9 cellular contexts compared by ENCODE assay signal in genomic region chr17:3890893-3891219, GRCh38. TPM values are rescaled to one million over a fixed set of nuclear protein-coding genes. Genes with fewer than 3 reads are reported as not detected.
DNase-seq lines count a peak whose midpoint lies in the region; ATAC-seq and TF ChIP-seq lines count a peak whose summit lies in the region.
"Had no signal": no experiment of that assay in that cellular context is flagged by ENCODE, and none has a peak within 500 bp of the region (broad histone marks: within the 10 kb centered on the region; RNA-seq: fewer than 3 reads in every experiment).

No MANE protein-coding gene starts in this region.

- no peaks in the 10 kb centered on the region for H3K9me3 Mint-ChIP-seq in activated CD8-positive, alpha-beta memory T cell treated with anti-CD3 and anti-CD28 coated beads, Interleukin-2, amount 10 ng/mL, durations not matched to agents 7 days and 5 days (ENCODE audit: low read depth)
- H3K9me3 Mint-ChIP-seq in T-cell (no peaks in the 10 kb centered on the region), glutamatergic neuron (ENCODE audit: unreplicated experiment) (peaks cover 7% of the 10 kb centered on the region)

- TF ChIP-seq POLR2A in suprapubic skin (IDR thresholded peaks at IDR 0.05), result no peak

- H3K4me3 ChIP-seq in suprapubic skin, result no peak overlapping the region
- H3K4me3 ChIP-seq: MG63 had no signal

- peak overlapping the region; percentile 73 for H3K4me3 Mint-ChIP-seq in activated CD8-positive, alpha-beta memory T cell treated with anti-CD3 and anti-CD28 coated beads, Interleukin-2, amount 10 ng/mL, durations not matched to agents 7 days and 5 days
- H3K4me3 Mint-ChIP-seq in T-cell, result peak overlapping the region in 2 of 3 donors; percentile 71 to 84
- H3K4me3 Mint-ChIP-seq in glutamatergic neuron (ENCODE audit: unreplicated experiment), result peak overlapping the region; percentile 90

- no peaks in the 10 kb centered on the region for H3K36me3 Mint-ChIP-seq in activated CD8-positive, alpha-beta memory T cell treated with anti-CD3 and anti-CD28 coated beads, Interleukin-2, amount 10 ng/mL, durations not matched to agents 7 days and 5 days
- H3K36me3 Mint-ChIP-seq in T-cell (no peaks in the 10 kb centered on the region), glutamatergic neuron (ENCODE audit: unreplicated experiment) (no peaks in the 10 kb centered on the region)

- H3K9me3 ChIP-seq in suprapubic skin, result no peaks in the 10 kb centered on the region
- H3K9me3 ChIP-seq: MG63 had no signal

- TF ChIP-seq CTCF in glutamatergic neuron (IDR thresholded peaks at IDR 0.05; ENCODE audit: partially characterized antibody, unreplicated experiment), result no peak
- TF ChIP-seq CTCF in suprapubic skin (IDR thresholded peaks at IDR 0.05), result no peak

- CTCF ChIA-PET in activated CD8-positive, alpha-beta memory T cell treated with anti-CD3 and anti-CD28 coated beads, Interleukin-2, amount 10 ng/mL, durations not matched to agents 7 days and 5 days (lab: Charles Lee), result interaction anchor here (1.2 to 1.8 kb wide), 2 partner anchors 10 to 23 kb away, joined by 4 read pairs; no protein-coding TSS in a partner anchor
- CTCF ChIA-PET in T-cell (lab: Charles Lee), result interaction anchor here in 1 of 2 donors (1.1 kb wide), 1 partner anchor 45 kb away, joined by 3 read pairs; the partner anchor contains the start of gene NCBP3

- H3K27ac ChIP-seq in suprapubic skin, result peak overlapping the region; percentile 91

- TF ChIP-seq EP300 in suprapubic skin (IDR thresholded peaks at IDR 0.05), result no peak

- ATAC-seq in activated CD8-positive, alpha-beta memory T cell treated with anti-CD3 and anti-CD28 coated beads, Interleukin-2, amount 10 ng/mL, durations not matched to agents 7 days and 5 days, result no peak
- ATAC-seq in T-cell (replicated peaks in 1 of 4), result no peak
- ATAC-seq in GM21381 (IDR thresholded peaks at IDR 0.05; ENCODE audit: unreplicated experiment), result no peak
- ATAC-seq in GM19035 (IDR thresholded peaks at IDR 0.05; ENCODE audit: unreplicated experiment), result no peak
- ATAC-seq in HG02759 (IDR thresholded peaks at IDR 0.05; ENCODE audit: unreplicated experiment), result no peak

- 44% methylated on average over 4 of the region's 4 CpGs for WGBS in suprapubic skin

- no peak for DNase-seq in activated CD8-positive, alpha-beta memory T cell treated with anti-CD3 and anti-CD28 coated beads, Interleukin-2, amount 10 ng/mL, durations not matched to agents 7 days and 5 days
- DNase-seq in activated CD8-positive, alpha-beta memory T cell treated with anti-CD3 and anti-CD28 coated beads, Interleukin-2, amount 50 U/mL, for 4 hours, result no peak
- DNase-seq in T-cell, result no peak
- DNase-seq in glutamatergic neuron, result no peak
- DNase-seq in suprapubic skin (ENCODE audit: low spot score in 2 of 2), result no peak

- peaks cover 38% of the 10 kb centered on the region for H3K4me1 Mint-ChIP-seq in activated CD8-positive, alpha-beta memory T cell treated with anti-CD3 and anti-CD28 coated beads, Interleukin-2, amount 10 ng/mL, durations not matched to agents 7 days and 5 days
- peaks cover 53 to 58% (median 54%) of the 10 kb centered on the region in 3 donors for H3K4me1 Mint-ChIP-seq in T-cell
- peaks cover 31% of the 10 kb centered on the region for H3K4me1 Mint-ChIP-seq in glutamatergic neuron (ENCODE audit: low read depth, unreplicated experiment)

- POLR2A ChIA-PET in T-cell (lab: Charles Lee), result no interaction called here

- H3K4me1 ChIP-seq in suprapubic skin, result peaks cover 96% of the 10 kb centered on the region

- no peak overlapping the region for H3K27ac Mint-ChIP-seq in activated CD8-positive, alpha-beta memory T cell treated with anti-CD3 and anti-CD28 coated beads, Interleukin-2, amount 10 ng/mL, durations not matched to agents 7 days and 5 days
- peak overlapping the region; percentile 71 to 84 for H3K27ac Mint-ChIP-seq in T-cell
- peak overlapping the region; percentile 64 for H3K27ac Mint-ChIP-seq in glutamatergic neuron (ENCODE audit: unreplicated experiment)

- no peaks in the 10 kb centered on the region for H3K27me3 ChIP-seq in suprapubic skin
- H3K27me3 ChIP-seq: MG63 had no signal

- no peaks in the 10 kb centered on the region for H3K36me3 ChIP-seq in suprapubic skin
- H3K36me3 ChIP-seq: MG63 had no signal

- H3K27me3 Mint-ChIP-seq in activated CD8-positive, alpha-beta memory T cell treated with anti-CD3 and anti-CD28 coated beads, Interleukin-2, amount 10 ng/mL, durations not matched to agents 7 days and 5 days, result peaks cover 7% of the 10 kb centered on the region
- H3K27me3 Mint-ChIP-seq in T-cell (no peaks in the 10 kb centered on the region), glutamatergic neuron (ENCODE audit: unreplicated experiment) (peaks cover 17% of the 10 kb centered on the region)

RNA-seq across cellular contexts. Expression of gene CAMKK1, which starts 2.0 kb away (rescaled TPM):
- total RNA-seq in activated CD8-positive, alpha-beta memory T cell treated with anti-CD3 and anti-CD28 coated beads, Interleukin-2, amount 10 ng/mL, durations not matched to agents 7 days and 5 days, result 1 to 10 TPM; 1.8 TPM
- total RNA-seq in T-cell (10 to 100 TPM in 1 of 5 donors, 1 to 10 TPM in 4; 5.3 to 11.0 (median 6.0) TPM), glutamatergic neuron (ENCODE audit: unreplicated experiment) (41.3 TPM), suprapubic skin (10 to 100 TPM; 10.8 to 17.3 (median 12.9) TPM)

RNA-seq across cellular contexts. Expression of gene P2RX1, which starts 25.4 kb away (rescaled TPM):
- total RNA-seq in activated CD8-positive, alpha-beta memory T cell treated with anti-CD3 and anti-CD28 coated beads, Interleukin-2, amount 10 ng/mL, durations not matched to agents 7 days and 5 days, result under 1 TPM; 0.58 to 0.61 TPM
- 1 to 10 TPM in 3 of 5 donors, under 1 TPM in 2; 0.95 to 3.3 (median 1.2) TPM for total RNA-seq in T-cell
- 2.1 TPM for total RNA-seq in glutamatergic neuron (ENCODE audit: unreplicated experiment)
- total RNA-seq in suprapubic skin, result 1 to 10 TPM in 2 of 4 donors, under 1 TPM in 2; 0.25 to 2.6 (median 1.2) TPM

RNA-seq across cellular contexts. Expression of gene NCBP3, which starts 44.8 kb away (rescaled TPM):
- total RNA-seq in activated CD8-positive, alpha-beta memory T cell treated with anti-CD3 and anti-CD28 coated beads, Interleukin-2, amount 10 ng/mL, durations not matched to agents 7 days and 5 days, result 10 to 100 TPM; 46.3 to 48.7 TPM
- total RNA-seq in T-cell, result 10 to 100 TPM; 35.6 to 55.5 (median 46.7) TPM
- total RNA-seq in glutamatergic neuron (ENCODE audit: unreplicated experiment), result 133 TPM
- 10 to 100 TPM; 15.4 to 41.8 (median 26.1) TPM for total RNA-seq in suprapubic skin
